In genomic region chr4:89829470-89830138, GRCh38 we compare ENCODE assay signal across 9 cellular contexts.
A peak's percentile ranks its signal among the peaks of the same experiment; 100 is the strongest.
DNase-seq lines count a peak whose midpoint lies in the region; ATAC-seq, FAIRE-seq and TF ChIP-seq lines count a peak whose summit lies in the region.
"Had no signal": no experiment of that assay in that cellular context is flagged by ENCODE, and none has a peak within 500 bp of the region (broad histone marks: within the 10 kb centered on the region; RNA-seq: fewer than 3 reads in every experiment).

No MANE protein-coding gene starts in this region.

- no peak overlapping the region for H3K9ac ChIP-seq in Loucy (ENCODE audit: low read depth, low read length, poor library complexity, severe bottlenecking)

- H4K20me1 ChIP-seq in Loucy (ENCODE audit: insufficient read depth, low read length, poor library complexity, severe bottlenecking): no peaks in the 10 kb centered on the region

- H3F3A ChIP-seq in Loucy (ENCODE audit: low read depth): no peaks in the 10 kb centered on the region

- H3K9me3 ChIP-seq in Loucy (ENCODE audit: insufficient read depth, low read depth, low read length): no peaks in the 10 kb centered on the region
- H3K9me3 ChIP-seq: thoracic aorta had no signal

- H3K27me3 ChIP-seq in Loucy (ENCODE audit: insufficient read depth, low read length, poor library complexity, severe bottlenecking) (no peaks in the 10 kb centered on the region), brain microvascular endothelial cell (replicated peaks) (no peaks in the 10 kb centered on the region)

- peak overlapping the region; percentile 49 for H3K4me2 ChIP-seq in Loucy (ENCODE audit: low read depth, low read length, poor library complexity, severe bottlenecking)

- DNase-seq in GM18507 (ENCODE audit: extremely low spot score, insufficient read length, low read depth) (no peak), choroid plexus epithelial cell (ENCODE audit: low read depth) (peak; percentile 61), pons (ENCODE audit: low spot score) (peak; percentile 98), NCI-H2029 treated with DMSO at 0.1 percent for 48 hours (lab: John Stamatoyannopoulos, UW) (no peak), brain microvascular endothelial cell (no peak), DMS153 treated with DMSO at 0.1 percent for 48 hours (lab: John Stamatoyannopoulos, UW; ENCODE audit: unreplicated experiment) (no peak)

- H3K36me3 ChIP-seq in Loucy (ENCODE audit: insufficient read depth, low read length) (no peaks in the 10 kb centered on the region), brain microvascular endothelial cell (replicated peaks) (no peaks in the 10 kb centered on the region)
- H3K36me3 ChIP-seq: thoracic aorta had no signal

- ATAC-seq in GM21717 (IDR thresholded peaks at IDR 0.05; ENCODE audit: unreplicated experiment): peak; percentile 84

- peak; percentile 57 for FAIRE-seq in GM18507 (lab: Jason Lieb, UNC)

- in situ Hi-C loops in brain microvascular endothelial cell (cut with HindIII; ENCODE audit: low pct_ligation_motif_present, low sequenced_read_pairs): no loop called here

- H3K4me3 ChIP-seq in Loucy (ENCODE audit: low read length, poor library complexity, severe bottlenecking): peak overlapping the region; percentile 23
- H3K4me3 ChIP-seq in choroid plexus epithelial cell (ENCODE audit: low read depth, low read length): no peak overlapping the region
- no peak overlapping the region for H3K4me3 ChIP-seq in brain microvascular endothelial cell (ENCODE audit: low read depth, low read length)
- H3K4me3 ChIP-seq: thoracic aorta had no signal

- H2AFZ ChIP-seq in Loucy (ENCODE audit: low read length): no peak overlapping the region

- H3K27ac ChIP-seq in brain microvascular endothelial cell: no peak overlapping the region
- H3K27ac ChIP-seq: thoracic aorta had no signal

- TF ChIP-seq CTCF in Loucy (conservative IDR thresholded peaks at IDR 0.05; ENCODE audit: low read length): no peak
- TF ChIP-seq CTCF in choroid plexus epithelial cell (conservative IDR thresholded peaks at IDR 0.05; ENCODE audit: low read depth, low read length): no peak
- no peak for TF ChIP-seq CTCF in brain microvascular endothelial cell (IDR thresholded peaks at IDR 0.05; ENCODE audit: low read depth, low read length, missing control alignments)

- H3K4me1 ChIP-seq in Loucy (ENCODE audit: insufficient read depth, low read length, poor library complexity, severe bottlenecking): peaks cover 36% of the 10 kb centered on the region

- H3K79me2 ChIP-seq in Loucy (ENCODE audit: insufficient read depth, low read length): peaks cover 29% of the 10 kb centered on the region; the same call in 1 of the 2 replicates

- no peaks in the 10 kb centered on the region for H3K9me2 ChIP-seq in Loucy (replicated peaks; ENCODE audit: low read depth, low read length)

Comparison
In these comparisons a context has a peak if more than half of its experiments do, and no peak if none do; other contexts are left out.
1. DNase-seq: peak in choroid plexus epithelial cell (single experiment) and pons (single experiment); none in GM18507 (single experiment), NCI-H2029 treated with DMSO at 0.1 percent for 48 hours (single experiment), brain microvascular endothelial cell (single experiment) and DMS153 treated with DMSO at 0.1 percent for 48 hours (single experiment).